ENCODE assay signal across 2 cellular contexts in genomic region chr2:236748385-236748784, GRCh38.
TF ChIP-seq lines count a peak whose summit lies in the region.

No MANE protein-coding gene starts in this region.

TF ChIP-seq in GM23338, 12 proteins besides CTCF, POLR2A, EP300 and RAD21 (continued from another document):
- TF ChIP-seq, protein P1, sequence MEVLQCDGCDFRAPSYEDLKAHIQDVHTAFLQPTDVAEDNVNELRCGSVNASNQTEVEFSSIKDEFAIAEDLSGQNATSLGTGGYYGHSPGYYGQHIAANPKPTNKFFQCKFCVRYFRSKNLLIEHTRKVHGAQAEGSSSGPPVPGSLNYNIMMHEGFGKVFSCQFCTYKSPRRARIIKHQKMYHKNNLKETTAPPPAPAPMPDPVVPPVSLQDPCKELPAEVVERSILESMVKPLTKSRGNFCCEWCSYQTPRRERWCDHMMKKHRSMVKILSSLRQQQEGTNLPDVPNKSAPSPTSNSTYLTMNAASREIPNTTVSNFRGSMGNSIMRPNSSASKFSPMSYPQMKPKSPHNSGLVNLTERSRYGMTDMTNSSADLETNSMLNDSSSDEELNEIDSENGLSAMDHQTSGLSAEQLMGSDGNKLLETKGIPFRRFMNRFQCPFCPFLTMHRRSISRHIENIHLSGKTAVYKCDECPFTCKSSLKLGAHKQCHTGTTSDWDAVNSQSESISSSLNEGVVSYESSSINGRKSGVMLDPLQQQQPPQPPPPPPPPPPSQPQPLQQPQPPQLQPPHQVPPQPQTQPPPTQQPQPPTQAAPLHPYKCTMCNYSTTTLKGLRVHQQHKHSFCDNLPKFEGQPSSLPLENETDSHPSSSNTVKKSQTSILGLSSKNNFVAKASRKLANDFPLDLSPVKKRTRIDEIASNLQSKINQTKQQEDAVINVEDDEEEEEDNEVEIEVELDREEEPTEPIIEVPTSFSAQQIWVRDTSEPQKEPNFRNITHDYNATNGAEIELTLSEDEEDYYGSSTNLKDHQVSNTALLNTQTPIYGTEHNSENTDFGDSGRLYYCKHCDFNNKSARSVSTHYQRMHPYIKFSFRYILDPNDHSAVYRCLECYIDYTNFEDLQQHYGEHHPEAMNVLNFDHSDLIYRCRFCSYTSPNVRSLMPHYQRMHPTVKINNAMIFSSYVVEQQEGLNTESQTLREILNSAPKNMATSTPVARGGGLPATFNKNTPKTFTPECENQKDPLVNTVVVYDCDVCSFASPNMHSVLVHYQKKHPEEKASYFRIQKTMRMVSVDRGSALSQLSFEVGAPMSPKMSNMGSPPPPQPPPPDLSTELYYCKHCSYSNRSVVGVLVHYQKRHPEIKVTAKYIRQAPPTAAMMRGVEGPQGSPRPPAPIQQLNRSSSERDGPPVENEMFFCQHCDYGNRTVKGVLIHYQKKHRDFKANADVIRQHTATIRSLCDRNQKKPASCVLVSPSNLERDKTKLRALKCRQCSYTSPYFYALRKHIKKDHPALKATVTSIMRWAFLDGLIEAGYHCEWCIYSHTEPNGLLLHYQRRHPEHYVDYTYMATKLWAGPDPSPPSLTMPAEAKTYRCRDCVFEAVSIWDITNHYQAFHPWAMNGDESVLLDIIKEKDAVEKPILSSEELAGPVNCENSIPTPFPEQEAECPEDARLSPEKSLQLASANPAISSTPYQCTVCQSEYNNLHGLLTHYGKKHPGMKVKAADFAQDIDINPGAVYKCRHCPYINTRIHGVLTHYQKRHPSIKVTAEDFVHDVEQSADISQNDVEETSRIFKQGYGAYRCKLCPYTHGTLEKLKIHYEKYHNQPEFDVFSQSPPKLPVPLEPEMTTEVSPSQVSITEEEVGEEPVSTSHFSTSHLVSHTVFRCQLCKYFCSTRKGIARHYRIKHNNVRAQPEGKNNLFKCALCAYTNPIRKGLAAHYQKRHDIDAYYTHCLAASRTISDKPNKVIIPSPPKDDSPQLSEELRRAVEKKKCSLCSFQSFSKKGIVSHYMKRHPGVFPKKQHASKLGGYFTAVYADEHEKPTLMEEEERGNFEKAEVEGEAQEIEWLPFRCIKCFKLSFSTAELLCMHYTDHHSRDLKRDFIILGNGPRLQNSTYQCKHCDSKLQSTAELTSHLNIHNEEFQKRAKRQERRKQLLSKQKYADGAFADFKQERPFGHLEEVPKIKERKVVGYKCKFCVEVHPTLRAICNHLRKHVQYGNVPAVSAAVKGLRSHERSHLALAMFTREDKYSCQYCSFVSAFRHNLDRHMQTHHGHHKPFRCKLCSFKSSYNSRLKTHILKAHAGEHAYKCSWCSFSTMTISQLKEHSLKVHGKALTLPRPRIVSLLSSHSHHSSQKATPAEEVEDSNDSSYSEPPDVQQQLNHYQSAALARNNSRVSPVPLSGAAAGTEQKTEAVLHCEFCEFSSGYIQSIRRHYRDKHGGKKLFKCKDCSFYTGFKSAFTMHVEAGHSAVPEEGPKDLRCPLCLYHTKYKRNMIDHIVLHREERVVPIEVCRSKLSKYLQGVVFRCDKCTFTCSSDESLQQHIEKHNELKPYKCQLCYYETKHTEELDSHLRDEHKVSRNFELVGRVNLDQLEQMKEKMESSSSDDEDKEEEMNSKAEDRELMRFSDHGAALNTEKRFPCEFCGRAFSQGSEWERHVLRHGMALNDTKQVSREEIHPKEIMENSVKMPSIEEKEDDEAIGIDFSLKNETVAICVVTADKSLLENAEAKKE (CRISPR knock-in tag; IDR thresholded peaks at IDR 0.05), result no peak
- TF ChIP-seq, protein P2, sequence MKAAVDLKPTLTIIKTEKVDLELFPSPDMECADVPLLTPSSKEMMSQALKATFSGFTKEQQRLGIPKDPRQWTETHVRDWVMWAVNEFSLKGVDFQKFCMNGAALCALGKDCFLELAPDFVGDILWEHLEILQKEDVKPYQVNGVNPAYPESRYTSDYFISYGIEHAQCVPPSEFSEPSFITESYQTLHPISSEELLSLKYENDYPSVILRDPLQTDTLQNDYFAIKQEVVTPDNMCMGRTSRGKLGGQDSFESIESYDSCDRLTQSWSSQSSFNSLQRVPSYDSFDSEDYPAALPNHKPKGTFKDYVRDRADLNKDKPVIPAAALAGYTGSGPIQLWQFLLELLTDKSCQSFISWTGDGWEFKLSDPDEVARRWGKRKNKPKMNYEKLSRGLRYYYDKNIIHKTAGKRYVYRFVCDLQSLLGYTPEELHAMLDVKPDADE (IDR thresholded peaks at IDR 0.05), result no peak
- TF ChIP-seq NANOG (IDR thresholded peaks at IDR 0.05; ENCODE audit: borderline replicate concordance) (no peak), JUNB (IDR thresholded peaks at IDR 0.05; ENCODE audit: unreplicated experiment) (no peak), POLR2AphosphoS5 (IDR thresholded peaks at IDR 0.05; ENCODE audit: low read depth) (no peak), STAT1 (IDR thresholded peaks at IDR 0.05; ENCODE audit: unreplicated experiment) (no peak), EZH2phosphoT487 (IDR thresholded peaks at IDR 0.05; ENCODE audit: unreplicated experiment) (no peak)
- TF ChIP-seq, protein P3, sequence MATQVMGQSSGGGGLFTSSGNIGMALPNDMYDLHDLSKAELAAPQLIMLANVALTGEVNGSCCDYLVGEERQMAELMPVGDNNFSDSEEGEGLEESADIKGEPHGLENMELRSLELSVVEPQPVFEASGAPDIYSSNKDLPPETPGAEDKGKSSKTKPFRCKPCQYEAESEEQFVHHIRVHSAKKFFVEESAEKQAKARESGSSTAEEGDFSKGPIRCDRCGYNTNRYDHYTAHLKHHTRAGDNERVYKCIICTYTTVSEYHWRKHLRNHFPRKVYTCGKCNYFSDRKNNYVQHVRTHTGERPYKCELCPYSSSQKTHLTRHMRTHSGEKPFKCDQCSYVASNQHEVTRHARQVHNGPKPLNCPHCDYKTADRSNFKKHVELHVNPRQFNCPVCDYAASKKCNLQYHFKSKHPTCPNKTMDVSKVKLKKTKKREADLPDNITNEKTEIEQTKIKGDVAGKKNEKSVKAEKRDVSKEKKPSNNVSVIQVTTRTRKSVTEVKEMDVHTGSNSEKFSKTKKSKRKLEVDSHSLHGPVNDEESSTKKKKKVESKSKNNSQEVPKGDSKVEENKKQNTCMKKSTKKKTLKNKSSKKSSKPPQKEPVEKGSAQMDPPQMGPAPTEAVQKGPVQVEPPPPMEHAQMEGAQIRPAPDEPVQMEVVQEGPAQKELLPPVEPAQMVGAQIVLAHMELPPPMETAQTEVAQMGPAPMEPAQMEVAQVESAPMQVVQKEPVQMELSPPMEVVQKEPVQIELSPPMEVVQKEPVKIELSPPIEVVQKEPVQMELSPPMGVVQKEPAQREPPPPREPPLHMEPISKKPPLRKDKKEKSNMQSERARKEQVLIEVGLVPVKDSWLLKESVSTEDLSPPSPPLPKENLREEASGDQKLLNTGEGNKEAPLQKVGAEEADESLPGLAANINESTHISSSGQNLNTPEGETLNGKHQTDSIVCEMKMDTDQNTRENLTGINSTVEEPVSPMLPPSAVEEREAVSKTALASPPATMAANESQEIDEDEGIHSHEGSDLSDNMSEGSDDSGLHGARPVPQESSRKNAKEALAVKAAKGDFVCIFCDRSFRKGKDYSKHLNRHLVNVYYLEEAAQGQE (IDR thresholded peaks at IDR 0.05; ENCODE audit: unreplicated experiment), result no peak

TF ChIP-seq in SK-N-SH treated with all-trans-retinoic acid at 6 μM for 48 hours, 23 proteins besides CTCF, POLR2A, EP300 and RAD21 (continued from another document):
- TF ChIP-seq, protein P4, sequence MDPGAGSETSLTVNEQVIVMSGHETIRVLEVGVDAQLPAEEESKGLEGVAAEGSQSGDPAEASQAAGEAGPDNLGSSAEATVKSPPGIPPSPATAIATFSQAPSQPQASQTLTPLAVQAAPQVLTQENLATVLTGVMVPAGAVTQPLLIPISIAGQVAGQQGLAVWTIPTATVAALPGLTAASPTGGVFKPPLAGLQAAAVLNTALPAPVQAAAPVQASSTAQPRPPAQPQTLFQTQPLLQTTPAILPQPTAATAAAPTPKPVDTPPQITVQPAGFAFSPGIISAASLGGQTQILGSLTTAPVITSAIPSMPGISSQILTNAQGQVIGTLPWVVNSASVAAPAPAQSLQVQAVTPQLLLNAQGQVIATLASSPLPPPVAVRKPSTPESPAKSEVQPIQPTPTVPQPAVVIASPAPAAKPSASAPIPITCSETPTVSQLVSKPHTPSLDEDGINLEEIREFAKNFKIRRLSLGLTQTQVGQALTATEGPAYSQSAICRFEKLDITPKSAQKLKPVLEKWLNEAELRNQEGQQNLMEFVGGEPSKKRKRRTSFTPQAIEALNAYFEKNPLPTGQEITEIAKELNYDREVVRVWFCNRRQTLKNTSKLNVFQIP (CRISPR knock-in tag; IDR thresholded peaks at IDR 0.05; ENCODE audit: borderline replicate concordance, low read depth), result no peak
- no peak for TF ChIP-seq SNAI2 (CRISPR knock-in tag; IDR thresholded peaks at IDR 0.05)
- TF ChIP-seq OSR1 (CRISPR knock-in tag; IDR thresholded peaks at IDR 0.05), result no peak
- no peak for TF ChIP-seq ISL1 (CRISPR knock-in tag; IDR thresholded peaks at IDR 0.05)
